ENCODE assay signal across 8 cellular contexts in the genomic region with DNA sequence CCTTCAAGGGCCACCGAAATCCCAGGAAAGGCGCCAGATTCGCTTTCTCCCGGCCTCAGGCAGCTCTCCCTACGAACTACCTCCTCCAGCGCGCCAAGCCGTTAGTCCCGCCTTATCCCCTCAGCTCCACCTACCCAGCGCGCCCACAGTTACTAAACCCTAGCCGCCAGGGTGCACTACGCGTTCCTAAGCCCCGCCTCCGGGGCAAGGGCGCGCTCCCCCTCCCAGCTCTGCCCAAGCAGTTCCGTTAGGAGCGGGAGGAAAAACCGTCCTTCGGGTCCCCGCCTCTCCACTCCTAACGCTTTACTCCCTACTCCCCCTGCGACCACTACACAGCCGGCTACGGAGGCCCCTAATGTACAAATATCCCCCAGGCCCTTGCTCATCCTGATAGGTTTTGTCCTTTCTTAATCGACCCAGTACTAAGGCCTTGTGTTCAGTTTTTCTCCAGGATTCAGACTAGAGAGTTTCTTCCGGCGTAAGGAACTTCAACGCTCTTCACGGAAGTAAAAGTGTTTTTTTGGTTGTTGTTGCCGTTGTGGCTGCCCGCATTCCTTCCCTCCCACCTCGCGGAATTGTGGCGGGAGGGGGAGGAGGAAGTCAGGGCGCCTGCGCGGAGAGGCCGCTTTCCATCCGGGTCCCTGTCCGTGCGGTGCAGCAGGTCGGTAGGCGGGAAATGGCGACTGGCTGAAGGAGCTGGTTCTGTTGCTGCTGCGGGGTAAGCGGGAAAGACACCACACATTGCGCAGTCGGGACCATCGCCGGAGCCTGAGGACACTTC.
DNase-seq lines count a peak whose midpoint lies in the region; ATAC-seq lines count a peak whose summit lies in the region.

A gene (plus strand): TSS at position 655 of the 781 bp plus-strand sequence. CDS start 31,386 bp downstream, outside the sequence.

- peaks cover 23% of the 10 kb centered on the region for H3K36me3 Mint-ChIP-seq in central memory CD8-positive, alpha-beta T cell (ENCODE audit: insufficient read depth)

- H3K4me3 Mint-ChIP-seq in central memory CD8-positive, alpha-beta T cell, result peak within 1 kb of the TSS; percentile 98

- H3K9me3 Mint-ChIP-seq in central memory CD8-positive, alpha-beta T cell, result no peaks in the 10 kb centered on the region

- H3K4me1 Mint-ChIP-seq in central memory CD8-positive, alpha-beta T cell, result peaks cover 45% of the 10 kb centered on the region

- H3K27me3 Mint-ChIP-seq in central memory CD8-positive, alpha-beta T cell, result no peaks in the 10 kb centered on the region

- ATAC-seq in GM19035 (IDR thresholded peaks at IDR 0.05; ENCODE audit: unreplicated experiment) (peak; percentile 91), HG03354 (IDR thresholded peaks at IDR 0.05; ENCODE audit: poor library complexity, severe bottlenecking, unreplicated experiment) (peak; percentile 95)
- ATAC-seq in central memory CD8-positive, alpha-beta T cell (replicated peaks; ENCODE audit: extremely low read depth, poor library complexity, severe bottlenecking), result peak; percentile 94

- H3K27ac Mint-ChIP-seq in central memory CD8-positive, alpha-beta T cell (ENCODE audit: low read depth), result peak within 1 kb of the TSS; percentile 98

- DNase-seq in AML-193 (lab: John Stamatoyannopoulos, UW), result peak; percentile 92 to 94
- DNase-seq in NCI-H446 (lab: John Stamatoyannopoulos, UW), result peak; percentile 94 to 98
- peak; percentile 89 for DNase-seq in activated CD4-positive, CD25-positive, alpha-beta regulatory T cell treated with anti-CD3 and anti-CD28 coated beads, Interleukin-2, amount 50 U/mL, for 16 hours (ENCODE audit: low read depth, low spot score)
- peak; percentile 92 for DNase-seq in central memory CD8-positive, alpha-beta T cell (ENCODE audit: low spot score in 2 of 2)
- DNase-seq in iris pigment epithelial cell (ENCODE audit: low read depth), result peak; percentile 98
- peak; percentile 89 for DNase-seq in stimulated activated CD4-positive, alpha-beta T cell treated with anti-CD3 and anti-CD28 coated beads, Interleukin-12 subunit alpha, Interleukin-12 subunit beta, amount 100 ng/mL, for 4 hours

Comparison
In these comparisons a context has a peak if more than half of its experiments do, and no peak if none do; other contexts are left out.
1. Peak in every context shown above with its lines: DNase-seq and ATAC-seq.